1 cellular context compared by ENCODE assay signal in the genomic region with DNA sequence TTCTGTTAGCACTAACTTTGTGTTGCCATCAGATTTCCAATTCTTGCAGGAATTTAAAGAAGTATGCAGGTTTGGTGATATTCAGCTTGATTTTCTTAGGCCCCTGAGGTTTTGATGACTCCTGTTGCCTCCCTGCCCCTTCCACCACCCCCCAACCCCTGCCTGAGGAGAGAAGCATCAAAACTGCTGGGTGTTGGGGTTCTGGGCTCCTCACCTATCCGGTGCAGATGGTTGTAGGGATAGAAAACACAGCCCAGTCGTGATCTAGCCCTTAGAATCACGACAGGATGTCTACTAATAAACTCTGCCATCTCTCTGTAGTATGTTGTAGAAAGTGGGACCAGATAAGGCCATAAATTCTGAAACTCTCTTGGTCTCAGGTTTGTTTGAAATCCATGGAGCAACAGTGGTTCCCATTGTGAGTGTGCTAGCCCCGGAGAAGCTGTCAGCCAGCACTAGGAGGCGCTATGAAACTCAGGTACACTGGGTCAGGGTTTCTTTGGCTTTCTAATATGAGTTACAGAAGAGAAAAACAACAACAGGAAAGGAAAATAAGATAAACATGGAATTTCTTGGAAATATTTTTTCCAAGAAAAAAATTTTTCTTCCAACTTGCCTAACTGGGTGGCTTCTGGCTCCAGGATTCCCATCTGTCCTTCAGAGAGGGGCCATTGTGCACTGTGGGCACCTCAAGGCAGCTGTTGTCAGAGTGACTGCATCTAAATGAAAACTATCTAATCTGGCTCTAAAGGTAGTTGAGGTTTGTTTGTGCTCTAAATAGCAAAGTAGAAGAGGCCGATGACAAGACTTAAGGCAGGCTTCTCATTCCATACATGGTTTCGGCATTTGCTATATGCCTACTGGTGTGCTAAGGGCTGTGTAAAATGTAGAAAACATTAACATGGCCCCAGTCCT.
TF ChIP-seq lines count a peak whose summit lies in the region.

No MANE protein-coding gene starts in this region.

TF ChIP-seq in HCT116, 20 proteins besides CTCF, POLR2A, EP300 and RAD21 (continued from another document):
- TF ChIP-seq, protein P1, sequence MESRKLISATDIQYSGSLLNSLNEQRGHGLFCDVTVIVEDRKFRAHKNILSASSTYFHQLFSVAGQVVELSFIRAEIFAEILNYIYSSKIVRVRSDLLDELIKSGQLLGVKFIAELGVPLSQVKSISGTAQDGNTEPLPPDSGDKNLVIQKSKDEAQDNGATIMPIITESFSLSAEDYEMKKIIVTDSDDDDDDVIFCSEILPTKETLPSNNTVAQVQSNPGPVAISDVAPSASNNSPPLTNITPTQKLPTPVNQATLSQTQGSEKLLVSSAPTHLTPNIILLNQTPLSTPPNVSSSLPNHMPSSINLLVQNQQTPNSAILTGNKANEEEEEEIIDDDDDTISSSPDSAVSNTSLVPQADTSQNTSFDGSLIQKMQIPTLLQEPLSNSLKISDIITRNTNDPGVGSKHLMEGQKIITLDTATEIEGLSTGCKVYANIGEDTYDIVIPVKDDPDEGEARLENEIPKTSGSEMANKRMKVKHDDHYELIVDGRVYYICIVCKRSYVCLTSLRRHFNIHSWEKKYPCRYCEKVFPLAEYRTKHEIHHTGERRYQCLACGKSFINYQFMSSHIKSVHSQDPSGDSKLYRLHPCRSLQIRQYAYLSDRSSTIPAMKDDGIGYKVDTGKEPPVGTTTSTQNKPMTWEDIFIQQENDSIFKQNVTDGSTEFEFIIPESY (IDR thresholded peaks at IDR 0.05; ENCODE audit: extremely low read depth, insufficient replicate concordance, low read length), result no peak
- TF ChIP-seq, protein P2, sequence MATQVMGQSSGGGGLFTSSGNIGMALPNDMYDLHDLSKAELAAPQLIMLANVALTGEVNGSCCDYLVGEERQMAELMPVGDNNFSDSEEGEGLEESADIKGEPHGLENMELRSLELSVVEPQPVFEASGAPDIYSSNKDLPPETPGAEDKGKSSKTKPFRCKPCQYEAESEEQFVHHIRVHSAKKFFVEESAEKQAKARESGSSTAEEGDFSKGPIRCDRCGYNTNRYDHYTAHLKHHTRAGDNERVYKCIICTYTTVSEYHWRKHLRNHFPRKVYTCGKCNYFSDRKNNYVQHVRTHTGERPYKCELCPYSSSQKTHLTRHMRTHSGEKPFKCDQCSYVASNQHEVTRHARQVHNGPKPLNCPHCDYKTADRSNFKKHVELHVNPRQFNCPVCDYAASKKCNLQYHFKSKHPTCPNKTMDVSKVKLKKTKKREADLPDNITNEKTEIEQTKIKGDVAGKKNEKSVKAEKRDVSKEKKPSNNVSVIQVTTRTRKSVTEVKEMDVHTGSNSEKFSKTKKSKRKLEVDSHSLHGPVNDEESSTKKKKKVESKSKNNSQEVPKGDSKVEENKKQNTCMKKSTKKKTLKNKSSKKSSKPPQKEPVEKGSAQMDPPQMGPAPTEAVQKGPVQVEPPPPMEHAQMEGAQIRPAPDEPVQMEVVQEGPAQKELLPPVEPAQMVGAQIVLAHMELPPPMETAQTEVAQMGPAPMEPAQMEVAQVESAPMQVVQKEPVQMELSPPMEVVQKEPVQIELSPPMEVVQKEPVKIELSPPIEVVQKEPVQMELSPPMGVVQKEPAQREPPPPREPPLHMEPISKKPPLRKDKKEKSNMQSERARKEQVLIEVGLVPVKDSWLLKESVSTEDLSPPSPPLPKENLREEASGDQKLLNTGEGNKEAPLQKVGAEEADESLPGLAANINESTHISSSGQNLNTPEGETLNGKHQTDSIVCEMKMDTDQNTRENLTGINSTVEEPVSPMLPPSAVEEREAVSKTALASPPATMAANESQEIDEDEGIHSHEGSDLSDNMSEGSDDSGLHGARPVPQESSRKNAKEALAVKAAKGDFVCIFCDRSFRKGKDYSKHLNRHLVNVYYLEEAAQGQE (IDR thresholded peaks at IDR 0.05; ENCODE audit: low read depth), result no peak
- TF ChIP-seq, protein P3, sequence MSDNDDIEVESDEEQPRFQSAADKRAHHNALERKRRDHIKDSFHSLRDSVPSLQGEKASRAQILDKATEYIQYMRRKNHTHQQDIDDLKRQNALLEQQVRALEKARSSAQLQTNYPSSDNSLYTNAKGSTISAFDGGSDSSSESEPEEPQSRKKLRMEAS (IDR thresholded peaks at IDR 0.05), result no peak
- TF ChIP-seq ZFX (IDR thresholded peaks at IDR 0.05) (no peak), TCF7L2 (IDR thresholded peaks at IDR 0.05; ENCODE audit: borderline replicate concordance, extremely low read depth, insufficient read depth, insufficient read length) (no peak), ZNF274 (IDR thresholded peaks at IDR 0.05; ENCODE audit: low read depth, low read length) (no peak), FOSL1 (IDR thresholded peaks at IDR 0.05; ENCODE audit: low read depth) (no peak), EZH2 (IDR thresholded peaks at IDR 0.05) (no peak), YY1 (IDR thresholded peaks at IDR 0.05; ENCODE audit: extremely low read depth, insufficient replicate concordance, low read depth, low read length) (no peak), EZH2phosphoT487 (IDR thresholded peaks at IDR 0.05; ENCODE audit: borderline replicate concordance) (no peak), SP1 (IDR thresholded peaks at IDR 0.05; ENCODE audit: low read depth) (no peak), JUND (IDR thresholded peaks at IDR 0.05) (no peak), POLR2AphosphoS5 (IDR thresholded peaks at IDR 0.05; ENCODE audit: low read depth, low read length) (no peak), ELF1 (IDR thresholded peaks at IDR 0.05; ENCODE audit: borderline replicate concordance, low read depth) (no peak), EGR1 (IDR thresholded peaks at IDR 0.05; ENCODE audit: low read depth) (no peak), CEBPB (IDR thresholded peaks at IDR 0.05; ENCODE audit: low read depth) (no peak)
